Comparison of ENCODE assay signal across 21 cellular contexts in genomic region chr1:196030455-196030854, GRCh38.
A peak's percentile ranks its signal among the peaks of the same experiment; 100 is the strongest.
DNase-seq lines count a peak whose midpoint lies in the region; ATAC-seq, FAIRE-seq and TF ChIP-seq lines count a peak whose summit lies in the region.
"Had no signal": no experiment of that assay in that cellular context is flagged by ENCODE, and none has a peak within 500 bp of the region (broad histone marks: within the 10 kb centered on the region; RNA-seq: fewer than 3 reads in every experiment).

No MANE protein-coding gene starts in this region.

- DNase-seq in GM23338 (ENCODE audit: low spot score), result no peak
- DNase-seq in K562 (ENCODE audit: extremely low read depth in 1 of 4, low spot score in 3 of 4), result no peak
- no peak for DNase-seq in small intestine
- no peak for DNase-seq in NCI-H1105 (lab: John Stamatoyannopoulos, UW)
- no peak for DNase-seq in NCI-H2227 treated with DMSO at 0.1 percent for 48 hours (lab: John Stamatoyannopoulos, UW)
- DNase-seq: 8988T; ACHN; BE2C; CD4-positive, alpha-beta memory T cell; CD4-positive, CD25-positive, alpha-beta regulatory T cell; CD8-positive, alpha-beta memory T cell; COR-L47; DMS79 treated with DMSO at 0.1 percent for 48 hours; GF-D8 had no signal

- no peaks in the 10 kb centered on the region for H3K9me1 ChIP-seq in K562 (ENCODE audit: control insufficient read depth, insufficient read depth, low read length)

- H3K4me2 ChIP-seq in GM23338 (no peak overlapping the region), K562 (ENCODE audit: insufficient read depth, low read length) (no peak overlapping the region)
- H3K4me2 ChIP-seq: BLaER1 had no signal

- H3F3A ChIP-seq in GM23338 (replicated peaks; ENCODE audit: low read depth), result no peaks in the 10 kb centered on the region

- H3K27ac Mint-ChIP-seq in GM23338, result 0 out of 2 replicates have a peak overlapping the region, but pooled peaks have one; percentile 43
- H3K27ac Mint-ChIP-seq: CD14-positive monocyte; CD4-positive, alpha-beta memory T cell; CD4-positive, CD25-positive, alpha-beta regulatory T cell; CD8-positive, alpha-beta memory T cell had no signal

- TF ChIP-seq EP300 in K562 (IDR thresholded peaks at IDR 0.05; ENCODE audit: low read length), result no peak

- no peak overlapping the region for H3K4me3 Mint-ChIP-seq in GM23338
- H3K4me3 Mint-ChIP-seq: CD14-positive monocyte; CD4-positive, alpha-beta memory T cell; CD4-positive, CD25-positive, alpha-beta regulatory T cell; CD8-positive, alpha-beta memory T cell had no signal

- no peak for TF ChIP-seq RAD21 in K562 (CRISPR knock-in tag; conservative IDR thresholded peaks at IDR 0.05 in 1 of 2, IDR thresholded peaks at IDR 0.05 in 1 of 2)

- H3K36me3 Mint-ChIP-seq in GM23338 (ENCODE audit: low read depth), result no peaks in the 10 kb centered on the region
- H3K36me3 Mint-ChIP-seq: CD14-positive monocyte; CD4-positive, alpha-beta memory T cell; CD4-positive, CD25-positive, alpha-beta regulatory T cell; CD8-positive, alpha-beta memory T cell had no signal

- CTCF ChIA-PET in K562 (lab: Yijun Ruan, JAX; ENCODE audit: low intra/inter-chr PET ratio), result no interaction called here

- H3K4me1 ChIP-seq in GM23338 (ENCODE audit: insufficient read depth) (no peaks in the 10 kb centered on the region), K562 (replicated peaks in 1 of 2; ENCODE audit: control insufficient read depth in 2 of 2, insufficient read depth in 2 of 2, low read length in 2 of 2) (no peaks in the 10 kb centered on the region; a peak in 1 of 5 replicates), small intestine (ENCODE audit: control insufficient read depth in 2 of 2, insufficient read depth in 1 of 2, low read depth in 1 of 2, low read length in 1 of 2) (no peaks in the 10 kb centered on the region)
- H3K4me1 ChIP-seq: BLaER1 had no signal

- ATAC-seq in GM23338 (no peak), K562 (peak; percentile 44; the same call in 1 of the 3 replicates), GM18498 (IDR thresholded peaks at IDR 0.05; ENCODE audit: unreplicated experiment) (no peak)

- H3K9me3 ChIP-seq in K562 (replicated peaks; ENCODE audit: control insufficient read depth, insufficient read depth, low read depth, low read length) (no peaks in the 10 kb centered on the region), small intestine (ENCODE audit: control insufficient read depth, low read depth) (no peaks in the 10 kb centered on the region)
- H3K9me3 ChIP-seq: BE2C, BLaER1 had no signal

- H3K36me3 ChIP-seq in GM23338 (ENCODE audit: insufficient read depth), result no peaks in the 10 kb centered on the region
- no peaks in the 10 kb centered on the region for H3K36me3 ChIP-seq in K562 (ENCODE audit: control insufficient read depth, insufficient read depth, low read length)
- H3K36me3 ChIP-seq in small intestine (ENCODE audit: control insufficient read depth in 2 of 2, insufficient read depth in 2 of 2, low read length in 2 of 2), result no peaks in the 10 kb centered on the region
- H3K36me3 ChIP-seq: BE2C, BLaER1 had no signal

- H3K4me1 Mint-ChIP-seq in GM23338, result peaks cover 16% of the 10 kb centered on the region
- H3K4me1 Mint-ChIP-seq: CD14-positive monocyte; CD4-positive, alpha-beta memory T cell; CD4-positive, CD25-positive, alpha-beta regulatory T cell; CD8-positive, alpha-beta memory T cell had no signal

- H3K27me3 ChIP-seq in GM23338 (ENCODE audit: insufficient read depth) (no peaks in the 10 kb centered on the region), K562 (ENCODE audit: control insufficient read depth in 2 of 2, insufficient read depth in 2 of 2, low read length in 2 of 2) (no peaks in the 10 kb centered on the region), small intestine (ENCODE audit: control insufficient read depth in 2 of 2, insufficient read depth in 2 of 2, low read length in 2 of 2) (no peaks in the 10 kb centered on the region)
- H3K27me3 ChIP-seq: BE2C, BLaER1 had no signal

- POLR2A ChIA-PET in K562 (lab: Yijun Ruan, JAX), result no interaction called here

- no peak for TF ChIP-seq POLR2A in K562 (conservative IDR thresholded peaks at IDR 0.05)

- H3K9ac ChIP-seq in K562 (ENCODE audit: insufficient read depth in 1 of 2, low read depth in 2 of 2, low read length in 2 of 2), result no peak overlapping the region
- H3K9ac ChIP-seq: BLaER1 had no signal

- in situ Hi-C loops in K562 (cut with MboI), result no loop called here

- no peaks in the 10 kb centered on the region; the same call in 1 of the 2 replicates for H3K9me2 ChIP-seq in GM23338 (ENCODE audit: insufficient read depth)

- H4K20me1 ChIP-seq in GM23338 (replicated peaks; ENCODE audit: insufficient read depth) (no peaks in the 10 kb centered on the region), K562 (replicated peaks; ENCODE audit: control insufficient read depth, insufficient read depth, low read length) (no peaks in the 10 kb centered on the region)
- H4K20me1 ChIP-seq: BLaER1 had no signal

- H3K4me3 ChIP-seq in GM23338 (no peak overlapping the region), K562 (no peak overlapping the region), small intestine (ENCODE audit: low read depth in 1 of 2, low read length in 2 of 2) (no peak overlapping the region)
- H3K4me3 ChIP-seq: BLaER1 had no signal

- H3K27ac ChIP-seq in GM23338 (ENCODE audit: low read depth) (no peak overlapping the region), K562 (ENCODE audit: extremely low read depth, low read depth, low read length) (no peak overlapping the region), small intestine (ENCODE audit: low read depth in 1 of 2, low read length in 1 of 2) (no peak overlapping the region)
- H3K27ac ChIP-seq: BLaER1 had no signal

- FAIRE-seq in K562 (lab: Jason Lieb, UNC), result no peak
- peak; percentile 68 for FAIRE-seq in small intestine (lab: Jason Lieb, UNC)
- FAIRE-seq: A204.1, G401.6, GM12891, GM18507 had no signal

- H3K9me3 Mint-ChIP-seq in GM23338, result no peaks in the 10 kb centered on the region
- H3K9me3 Mint-ChIP-seq: CD4-positive, alpha-beta memory T cell had no signal

- WGBS in K562 (ENCODE audit: insufficient coverage, low coverage, missing lambda C conversion rate), result 19% methylated on average over 1 of the region's 1 CpG
- WGBS in small intestine, 3 donors, result 89 to 100% (median 92%) methylated on average over 1 of the region's 1 CpG

- no peaks in the 10 kb centered on the region for H3K27me3 Mint-ChIP-seq in GM23338 (ENCODE audit: insufficient read depth, low read depth, poor library complexity)
- H3K27me3 Mint-ChIP-seq: CD4-positive, alpha-beta memory T cell; CD4-positive, CD25-positive, alpha-beta regulatory T cell; CD8-positive, alpha-beta memory T cell had no signal

- peak overlapping the region; percentile 74; the same call in 1 of the 2 replicates for H2AFZ ChIP-seq in GM23338
- peak overlapping the region; percentile 72 for H2AFZ ChIP-seq in K562 (ENCODE audit: low read depth, low read length)

- no TSS peak for BruUV-seq in K562 (replicated peaks; lab: Mats Ljungman, UMichigan)

- TF ChIP-seq CTCF in GM23338 (conservative IDR thresholded peaks at IDR 0.05; ENCODE audit: low read depth in 2 of 2), result no peak
- no peak for TF ChIP-seq CTCF in K562 (IDR thresholded peaks at IDR 0.05 in 2 of 3, conservative IDR thresholded peaks at IDR 0.05 in 1 of 3; ENCODE audit: insufficient read depth in 2 of 3, low read depth in 1 of 3, low read length in 3 of 3)

- H3K79me2 ChIP-seq in GM23338 (replicated peaks; ENCODE audit: insufficient read depth) (no peaks in the 10 kb centered on the region), K562 (ENCODE audit: control insufficient read depth, insufficient read depth, low read length) (no peaks in the 10 kb centered on the region)

- intact Hi-C loops in K562 (cut with micrococcal nuclease), result no loop called here

TF ChIP-seq in GM23338, 12 proteins besides CTCF, POLR2A, EP300 and RAD21 (continues in another document):
- TF ChIP-seq EZH2phosphoT487 (IDR thresholded peaks at IDR 0.05; ENCODE audit: unreplicated experiment), result no peak

TF ChIP-seq in K562, 482 proteins besides CTCF, POLR2A, EP300 and RAD21 (continues in another document):
- TF ChIP-seq MAFG (tag; conservative IDR thresholded peaks at IDR 0.05) (peak; percentile 82), NFE2 (IDR thresholded peaks at IDR 0.05; ENCODE audit: low read depth) (peak; percentile 45; the same call in 1 of the 2 replicates), ELK3 (CRISPR knock-in tag; IDR thresholded peaks at IDR 0.05) (no peak), ZNF121 (CRISPR knock-in tag; conservative IDR thresholded peaks at IDR 0.05) (no peak), ZC3H8 (IDR thresholded peaks at IDR 0.05) (no peak), NFE2L1 (tag; IDR thresholded peaks at IDR 0.05; ENCODE audit: borderline replicate concordance, low read depth) (peak; percentile 16; the same call in 1 of the 2 replicates), SUPT5H (IDR thresholded peaks at IDR 0.05) (no peak), BACH1 (tag; IDR thresholded peaks at IDR 0.05) (no peak)
- TF ChIP-seq, protein P1, sequence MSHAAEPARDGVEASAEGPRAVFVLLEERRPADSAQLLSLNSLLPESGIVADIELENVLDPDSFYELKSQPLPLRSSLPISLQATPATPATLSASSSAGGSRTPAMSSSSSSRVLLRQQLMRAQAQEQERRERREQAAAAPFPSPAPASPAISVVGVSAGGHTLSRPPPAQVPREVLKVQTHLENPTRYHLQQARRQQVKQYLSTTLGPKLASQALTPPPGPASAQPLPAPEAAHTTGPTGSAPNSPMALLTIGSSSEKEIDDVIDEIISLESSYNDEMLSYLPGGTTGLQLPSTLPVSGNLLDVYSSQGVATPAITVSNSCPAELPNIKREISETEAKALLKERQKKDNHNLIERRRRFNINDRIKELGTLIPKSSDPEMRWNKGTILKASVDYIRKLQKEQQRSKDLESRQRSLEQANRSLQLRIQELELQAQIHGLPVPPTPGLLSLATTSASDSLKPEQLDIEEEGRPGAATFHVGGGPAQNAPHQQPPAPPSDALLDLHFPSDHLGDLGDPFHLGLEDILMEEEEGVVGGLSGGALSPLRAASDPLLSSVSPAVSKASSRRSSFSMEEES (CRISPR knock-in tag; IDR thresholded peaks at IDR 0.05), result no peak
